ENCODE assay signal across 1 cellular context in the genomic region with DNA sequence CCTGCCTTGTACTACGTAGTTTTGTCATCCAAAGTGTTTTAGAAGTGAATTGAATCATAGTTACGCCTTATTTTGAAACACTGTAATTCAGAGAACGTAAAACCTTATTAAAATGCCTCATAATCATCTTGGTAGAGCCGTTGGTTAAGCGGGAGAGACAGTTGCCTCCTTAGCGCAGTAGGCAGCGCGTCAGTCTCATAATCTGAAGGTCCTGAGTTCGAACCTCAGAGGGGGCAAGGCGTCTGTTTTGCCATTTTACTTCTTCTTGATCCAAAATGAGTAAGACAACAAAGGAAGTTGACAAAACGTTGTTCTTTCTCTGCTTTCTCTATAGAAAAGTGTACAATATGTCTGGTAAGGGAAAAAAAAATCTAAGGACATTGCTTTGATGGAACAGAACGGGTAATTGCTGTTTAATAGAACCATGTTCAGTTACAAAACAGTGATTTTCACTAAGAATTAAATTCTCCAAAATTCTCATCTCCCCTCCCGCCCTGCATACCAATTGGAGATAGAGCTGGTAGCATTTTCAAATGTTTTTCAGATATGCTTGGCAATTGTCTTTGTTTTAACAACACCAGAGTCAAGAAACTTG.
TF ChIP-seq lines count a peak whose summit lies in the region.

No MANE protein-coding gene starts in this region.

TF ChIP-seq in HepG2, 621 proteins besides CTCF, POLR2A, EP300 and RAD21 (continued from another document and continues in another):
- TF ChIP-seq MZF1 (CRISPR knock-in tag; IDR thresholded peaks at IDR 0.05; ENCODE audit: borderline replicate concordance) (no peak), ZNF253 (CRISPR knock-in tag; IDR thresholded peaks at IDR 0.05; ENCODE audit: borderline replicate concordance) (no peak), KLF6 (CRISPR knock-in tag; IDR thresholded peaks at IDR 0.05) (no peak), ZNF331 (CRISPR knock-in tag; IDR thresholded peaks at IDR 0.05) (peak; percentile 95), RARG (CRISPR knock-in tag; IDR thresholded peaks at IDR 0.05; ENCODE audit: low read depth) (no peak), NBN (conservative IDR thresholded peaks at IDR 0.05) (no peak), ZMYM4 (CRISPR knock-in tag; IDR thresholded peaks at IDR 0.05) (peak; percentile 63), ZNF652 (CRISPR knock-in tag; IDR thresholded peaks at IDR 0.05; ENCODE audit: borderline replicate concordance, low read depth) (no peak; the same call in 1 of the 2 replicates), HMG20B (CRISPR knock-in tag; conservative IDR thresholded peaks at IDR 0.05) (peak; percentile 75; the same call in 1 of the 2 replicates), ZNF143 (CRISPR knock-in tag; IDR thresholded peaks at IDR 0.05) (no peak; the same call in 1 of the 2 replicates), MED13 (CRISPR knock-in tag; IDR thresholded peaks at IDR 0.05) (no peak), HNRNPH1 (optimal IDR thresholded peaks at IDR 0.05; ENCODE audit: low read depth, low read length) (no peak), ZNF713 (CRISPR knock-in tag; IDR thresholded peaks at IDR 0.05) (no peak), RNF2 (conservative IDR thresholded peaks at IDR 0.05; ENCODE audit: low read depth) (no peak), ZNF549 (CRISPR knock-in tag; IDR thresholded peaks at IDR 0.05) (no peak), HNRNPK (IDR thresholded peaks at IDR 0.05; ENCODE audit: low read depth, low read length, poor library complexity, severe bottlenecking) (no peak), ZBTB8A (CRISPR knock-in tag; IDR thresholded peaks at IDR 0.05; ENCODE audit: borderline replicate concordance, low read depth) (no peak), KDM5B (CRISPR knock-in tag; IDR thresholded peaks at IDR 0.05; ENCODE audit: borderline replicate concordance) (no peak), THYN1 (CRISPR knock-in tag; IDR thresholded peaks at IDR 0.05; ENCODE audit: borderline replicate concordance, low read depth) (no peak), SNAI1 (CRISPR knock-in tag; IDR thresholded peaks at IDR 0.05; ENCODE audit: borderline replicate concordance) (no peak), SP1 (IDR thresholded peaks at IDR 0.05) (no peak), SP1 (CRISPR knock-in tag; IDR thresholded peaks at IDR 0.05) (no peak), HDAC1 (CRISPR knock-in tag; IDR thresholded peaks at IDR 0.05) (no peak), ARNT2 (CRISPR knock-in tag; IDR thresholded peaks at IDR 0.05; ENCODE audit: low read depth) (no peak; the same call in 1 of the 2 replicates), ELF1 (CRISPR knock-in tag; IDR thresholded peaks at IDR 0.05) (peak; percentile 58; the same call in 1 of the 2 replicates), HCFC1 (IDR thresholded peaks at IDR 0.05; ENCODE audit: low read depth, low read length) (no peak), ZBTB21 (CRISPR knock-in tag; IDR thresholded peaks at IDR 0.05) (peak; percentile 59; the same call in 1 of the 2 replicates), GABPB1 (CRISPR knock-in tag; IDR thresholded peaks at IDR 0.05) (peak; percentile 51), KLF9 (CRISPR knock-in tag; IDR thresholded peaks at IDR 0.05; ENCODE audit: low read depth) (0 out of 2 replicates have a peak, but pooled peaks have one; percentile 62), SMAD3 (CRISPR knock-in tag; IDR thresholded peaks at IDR 0.05) (peak; percentile 93), DR1 (CRISPR knock-in tag; IDR thresholded peaks at IDR 0.05) (no peak)
- TF ChIP-seq, protein P1, sequence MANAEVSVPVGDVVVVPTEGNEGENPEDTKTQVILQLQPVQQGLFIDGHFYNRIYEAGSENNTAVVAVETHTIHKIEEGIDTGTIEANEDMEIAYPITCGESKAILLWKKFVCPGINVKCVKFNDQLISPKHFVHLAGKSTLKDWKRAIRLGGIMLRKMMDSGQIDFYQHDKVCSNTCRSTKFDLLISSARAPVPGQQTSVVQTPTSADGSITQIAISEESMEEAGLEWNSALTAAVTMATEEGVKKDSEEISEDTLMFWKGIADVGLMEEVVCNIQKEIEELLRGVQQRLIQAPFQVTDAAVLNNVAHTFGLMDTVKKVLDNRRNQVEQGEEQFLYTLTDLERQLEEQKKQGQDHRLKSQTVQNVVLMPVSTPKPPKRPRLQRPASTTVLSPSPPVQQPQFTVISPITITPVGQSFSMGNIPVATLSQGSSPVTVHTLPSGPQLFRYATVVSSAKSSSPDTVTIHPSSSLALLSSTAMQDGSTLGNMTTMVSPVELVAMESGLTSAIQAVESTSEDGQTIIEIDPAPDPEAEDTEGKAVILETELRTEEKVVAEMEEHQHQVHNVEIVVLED (CRISPR knock-in tag; IDR thresholded peaks at IDR 0.05; ENCODE audit: borderline replicate concordance), result no peak; the same call in 1 of the 2 replicates
- TF ChIP-seq, protein P2, sequence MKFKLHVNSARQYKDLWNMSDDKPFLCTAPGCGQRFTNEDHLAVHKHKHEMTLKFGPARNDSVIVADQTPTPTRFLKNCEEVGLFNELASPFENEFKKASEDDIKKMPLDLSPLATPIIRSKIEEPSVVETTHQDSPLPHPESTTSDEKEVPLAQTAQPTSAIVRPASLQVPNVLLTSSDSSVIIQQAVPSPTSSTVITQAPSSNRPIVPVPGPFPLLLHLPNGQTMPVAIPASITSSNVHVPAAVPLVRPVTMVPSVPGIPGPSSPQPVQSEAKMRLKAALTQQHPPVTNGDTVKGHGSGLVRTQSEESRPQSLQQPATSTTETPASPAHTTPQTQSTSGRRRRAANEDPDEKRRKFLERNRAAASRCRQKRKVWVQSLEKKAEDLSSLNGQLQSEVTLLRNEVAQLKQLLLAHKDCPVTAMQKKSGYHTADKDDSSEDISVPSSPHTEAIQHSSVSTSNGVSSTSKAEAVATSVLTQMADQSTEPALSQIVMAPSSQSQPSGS (CRISPR knock-in tag; IDR thresholded peaks at IDR 0.05), result peak; percentile 87
- TF ChIP-seq, protein P3, sequence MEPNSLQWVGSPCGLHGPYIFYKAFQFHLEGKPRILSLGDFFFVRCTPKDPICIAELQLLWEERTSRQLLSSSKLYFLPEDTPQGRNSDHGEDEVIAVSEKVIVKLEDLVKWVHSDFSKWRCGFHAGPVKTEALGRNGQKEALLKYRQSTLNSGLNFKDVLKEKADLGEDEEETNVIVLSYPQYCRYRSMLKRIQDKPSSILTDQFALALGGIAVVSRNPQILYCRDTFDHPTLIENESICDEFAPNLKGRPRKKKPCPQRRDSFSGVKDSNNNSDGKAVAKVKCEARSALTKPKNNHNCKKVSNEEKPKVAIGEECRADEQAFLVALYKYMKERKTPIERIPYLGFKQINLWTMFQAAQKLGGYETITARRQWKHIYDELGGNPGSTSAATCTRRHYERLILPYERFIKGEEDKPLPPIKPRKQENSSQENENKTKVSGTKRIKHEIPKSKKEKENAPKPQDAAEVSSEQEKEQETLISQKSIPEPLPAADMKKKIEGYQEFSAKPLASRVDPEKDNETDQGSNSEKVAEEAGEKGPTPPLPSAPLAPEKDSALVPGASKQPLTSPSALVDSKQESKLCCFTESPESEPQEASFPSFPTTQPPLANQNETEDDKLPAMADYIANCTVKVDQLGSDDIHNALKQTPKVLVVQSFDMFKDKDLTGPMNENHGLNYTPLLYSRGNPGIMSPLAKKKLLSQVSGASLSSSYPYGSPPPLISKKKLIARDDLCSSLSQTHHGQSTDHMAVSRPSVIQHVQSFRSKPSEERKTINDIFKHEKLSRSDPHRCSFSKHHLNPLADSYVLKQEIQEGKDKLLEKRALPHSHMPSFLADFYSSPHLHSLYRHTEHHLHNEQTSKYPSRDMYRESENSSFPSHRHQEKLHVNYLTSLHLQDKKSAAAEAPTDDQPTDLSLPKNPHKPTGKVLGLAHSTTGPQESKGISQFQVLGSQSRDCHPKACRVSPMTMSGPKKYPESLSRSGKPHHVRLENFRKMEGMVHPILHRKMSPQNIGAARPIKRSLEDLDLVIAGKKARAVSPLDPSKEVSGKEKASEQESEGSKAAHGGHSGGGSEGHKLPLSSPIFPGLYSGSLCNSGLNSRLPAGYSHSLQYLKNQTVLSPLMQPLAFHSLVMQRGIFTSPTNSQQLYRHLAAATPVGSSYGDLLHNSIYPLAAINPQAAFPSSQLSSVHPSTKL (CRISPR knock-in tag; IDR thresholded peaks at IDR 0.05), result peak; percentile 80
- TF ChIP-seq, protein P4, sequence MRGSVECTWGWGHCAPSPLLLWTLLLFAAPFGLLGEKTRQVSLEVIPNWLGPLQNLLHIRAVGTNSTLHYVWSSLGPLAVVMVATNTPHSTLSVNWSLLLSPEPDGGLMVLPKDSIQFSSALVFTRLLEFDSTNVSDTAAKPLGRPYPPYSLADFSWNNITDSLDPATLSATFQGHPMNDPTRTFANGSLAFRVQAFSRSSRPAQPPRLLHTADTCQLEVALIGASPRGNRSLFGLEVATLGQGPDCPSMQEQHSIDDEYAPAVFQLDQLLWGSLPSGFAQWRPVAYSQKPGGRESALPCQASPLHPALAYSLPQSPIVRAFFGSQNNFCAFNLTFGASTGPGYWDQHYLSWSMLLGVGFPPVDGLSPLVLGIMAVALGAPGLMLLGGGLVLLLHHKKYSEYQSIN (CRISPR knock-in tag; IDR thresholded peaks at IDR 0.05; ENCODE audit: borderline replicate concordance), result no peak
- TF ChIP-seq, protein P5, sequence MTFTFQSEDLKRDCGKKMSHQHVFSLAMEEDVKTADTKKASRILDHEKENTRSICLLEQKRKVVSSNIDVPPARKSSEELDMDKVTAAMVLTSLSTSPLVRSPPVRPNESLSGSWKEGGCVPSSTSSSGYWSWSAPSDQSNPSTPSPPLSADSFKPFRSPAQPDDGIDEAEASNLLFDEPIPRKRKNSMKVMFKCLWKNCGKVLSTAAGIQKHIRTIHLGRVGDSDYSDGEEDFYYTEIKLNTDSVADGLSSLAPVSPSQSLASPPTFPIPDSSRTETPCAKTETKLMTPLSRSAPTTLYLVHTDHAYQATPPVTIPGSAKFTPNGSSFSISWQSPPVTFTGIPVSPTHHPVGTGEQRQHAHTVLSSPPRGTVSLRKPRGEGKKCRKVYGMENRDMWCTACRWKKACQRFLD (CRISPR knock-in tag; IDR thresholded peaks at IDR 0.05; ENCODE audit: borderline replicate concordance), result no peak
- TF ChIP-seq, protein P6, sequence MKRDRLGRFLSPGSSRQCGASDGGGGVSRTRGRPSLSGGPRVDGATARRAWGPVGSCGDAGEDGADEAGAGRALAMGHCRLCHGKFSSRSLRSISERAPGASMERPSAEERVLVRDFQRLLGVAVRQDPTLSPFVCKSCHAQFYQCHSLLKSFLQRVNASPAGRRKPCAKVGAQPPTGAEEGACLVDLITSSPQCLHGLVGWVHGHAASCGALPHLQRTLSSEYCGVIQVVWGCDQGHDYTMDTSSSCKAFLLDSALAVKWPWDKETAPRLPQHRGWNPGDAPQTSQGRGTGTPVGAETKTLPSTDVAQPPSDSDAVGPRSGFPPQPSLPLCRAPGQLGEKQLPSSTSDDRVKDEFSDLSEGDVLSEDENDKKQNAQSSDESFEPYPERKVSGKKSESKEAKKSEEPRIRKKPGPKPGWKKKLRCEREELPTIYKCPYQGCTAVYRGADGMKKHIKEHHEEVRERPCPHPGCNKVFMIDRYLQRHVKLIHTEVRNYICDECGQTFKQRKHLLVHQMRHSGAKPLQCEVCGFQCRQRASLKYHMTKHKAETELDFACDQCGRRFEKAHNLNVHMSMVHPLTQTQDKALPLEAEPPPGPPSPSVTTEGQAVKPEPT (CRISPR knock-in tag; IDR thresholded peaks at IDR 0.05; ENCODE audit: low read depth), result no peak
- TF ChIP-seq, protein P7, sequence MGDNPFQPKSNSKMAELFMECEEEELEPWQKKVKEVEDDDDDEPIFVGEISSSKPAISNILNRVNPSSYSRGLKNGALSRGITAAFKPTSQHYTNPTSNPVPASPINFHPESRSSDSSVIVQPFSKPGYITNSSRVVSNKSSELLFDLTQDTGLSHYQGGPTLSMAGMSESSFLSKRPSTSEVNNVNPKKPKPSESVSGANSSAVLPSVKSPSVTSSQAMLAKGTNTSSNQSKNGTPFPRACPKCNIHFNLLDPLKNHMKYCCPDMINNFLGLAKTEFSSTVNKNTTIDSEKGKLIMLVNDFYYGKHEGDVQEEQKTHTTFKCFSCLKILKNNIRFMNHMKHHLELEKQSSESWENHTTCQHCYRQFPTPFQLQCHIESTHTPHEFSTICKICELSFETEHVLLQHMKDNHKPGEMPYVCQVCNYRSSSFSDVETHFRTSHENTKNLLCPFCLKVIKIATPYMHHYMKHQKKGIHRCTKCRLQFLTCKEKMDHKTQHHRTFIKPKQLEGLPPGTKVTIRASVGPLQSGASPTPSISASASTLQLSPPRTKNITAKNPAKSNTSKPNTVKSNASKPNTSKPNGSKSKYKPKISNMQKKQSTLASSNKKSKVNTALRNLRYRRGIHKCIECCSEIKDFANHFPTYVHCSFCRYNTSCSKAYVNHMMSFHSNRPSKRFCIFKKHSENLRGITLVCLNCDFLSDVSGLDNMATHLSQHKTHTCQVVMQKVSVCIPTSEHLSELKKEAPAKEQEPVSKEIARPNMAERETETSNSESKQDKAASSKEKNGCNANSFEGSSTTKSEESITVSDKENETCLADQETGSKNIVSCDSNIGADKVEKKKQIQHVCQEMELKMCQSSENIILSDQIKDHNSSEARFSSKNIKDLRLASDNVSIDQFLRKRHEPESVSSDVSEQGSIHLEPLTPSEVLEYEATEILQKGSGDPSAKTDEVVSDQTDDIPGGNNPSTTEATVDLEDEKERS (CRISPR knock-in tag; IDR thresholded peaks at IDR 0.05), result peak; percentile 73; the same call in 1 of the 2 replicates
